In genomic region chr20:24892522-24892921, GRCh38 we compare ENCODE assay signal across 27 cellular contexts. TPM values are rescaled to one million over a fixed set of nuclear protein-coding genes. Genes with fewer than 3 reads are reported as not detected.
"Had no signal": no experiment of that assay in that cellular context is flagged by ENCODE, and none has a peak within 500 bp of the region (broad histone marks: within the 10 kb centered on the region; RNA-seq: fewer than 3 reads in every experiment).

No MANE protein-coding gene starts in this region.

- H3K9me3 Mint-ChIP-seq: activated naive CD8-positive, alpha-beta T cell treated with anti-CD3 and anti-CD28 coated beads, Interleukin-2, amount 50 U/mL, for 24 hours; activated T-cell treated with anti-CD3 and anti-CD28 coated beads, Interleukin-2, amount 50 U/mL, for 72 hours; stimulated activated memory B cell treated with anti-CD40 and anti-IgM and Interleukin-4, amounts not matched to agents 10 μg/mL and 1 μg/mL and 100 μg/mL, for 72 hours had no signal

- DNase-seq: activated CD4-positive, alpha-beta T cell treated with anti-CD3 and anti-CD28 coated beads for 36 hours; activated CD4-positive, alpha-beta T cell treated with anti-CD3 and anti-CD28 coated beads, Interleukin-2, amount 50 U/mL, for 4 hours; activated gamma-delta T cell; activated naive CD4-positive, alpha-beta T cell treated with anti-CD3 and anti-CD28 coated beads, Interleukin-2, amount 50 U/mL, for 16 hours; activated naive CD8-positive, alpha-beta T cell treated with anti-CD3 and anti-CD28 coated beads, Interleukin-2, amount 50 U/mL, for 24 hours; activated T-cell treated with anti-CD3 and anti-CD28 coated beads, Interleukin-2, amount 50 U/mL, for 72 hours; dermis blood vessel endothelial cell; effector CD8-positive, alpha-beta T cell; erythroblast; foreskin keratinocyte; left ventricle myocardium superior; midbrain; right lobe of liver; small intestine; stimulated activated CD4-positive, alpha-beta T cell treated with anti-CD3 and anti-CD28 coated beads, Interleukin-2, amount 100 ng/mL, for 24 hours; stomach; T-helper 1 cell had no signal

- H3K27me3 Mint-ChIP-seq: activated CD4-positive, alpha-beta T cell treated with anti-CD3 and anti-CD28 coated beads for 36 hours; activated naive CD8-positive, alpha-beta T cell treated with anti-CD3 and anti-CD28 coated beads, Interleukin-2, amount 50 U/mL, for 24 hours; brain had no signal

- H3K27me3 ChIP-seq: foreskin keratinocyte, right lobe of liver, stomach, suprapubic skin, tibial nerve had no signal

- H3K27ac ChIP-seq: foreskin keratinocyte, right lobe of liver, stomach, suprapubic skin, tibial nerve had no signal

- H3K9me3 ChIP-seq: right lobe of liver, stomach, suprapubic skin had no signal

- ATAC-seq: activated CD4-positive, alpha-beta T cell treated with anti-CD3 and anti-CD28 coated beads for 36 hours; activated naive CD8-positive, alpha-beta T cell treated with anti-CD3 and anti-CD28 coated beads, Interleukin-2, amount 50 U/mL, for 24 hours; activated T-cell treated with anti-CD3 and anti-CD28 coated beads, Interleukin-2, amount 50 U/mL, for 72 hours; foreskin keratinocyte; left ventricle myocardium superior; stimulated activated memory B cell treated with anti-CD40 and anti-IgM and Interleukin-4, amounts not matched to agents 10 μg/mL and 1 μg/mL and 100 μg/mL, for 72 hours; WTC11 had no signal

- H3K4me1 ChIP-seq: foreskin keratinocyte, right lobe of liver, stomach, suprapubic skin, tibial nerve had no signal

- H3K36me3 ChIP-seq: right lobe of liver, stomach, suprapubic skin, tibial nerve had no signal

- H3K36me3 Mint-ChIP-seq: brain; stimulated activated memory B cell treated with anti-CD40 and anti-IgM and Interleukin-4, amounts not matched to agents 10 μg/mL and 1 μg/mL and 100 μg/mL, for 72 hours had no signal

- H3K27ac Mint-ChIP-seq: activated CD4-positive, alpha-beta T cell treated with anti-CD3 and anti-CD28 coated beads for 36 hours; activated naive CD8-positive, alpha-beta T cell treated with anti-CD3 and anti-CD28 coated beads, Interleukin-2, amount 50 U/mL, for 24 hours; activated T-cell treated with anti-CD3 and anti-CD28 coated beads, Interleukin-2, amount 50 U/mL, for 72 hours; brain; nephron; stimulated activated memory B cell treated with anti-CD40 and anti-IgM and Interleukin-4, amounts not matched to agents 10 μg/mL and 1 μg/mL and 100 μg/mL, for 72 hours; WTC11 had no signal

- H3K4me3 Mint-ChIP-seq: activated CD4-positive, alpha-beta T cell treated with anti-CD3 and anti-CD28 coated beads for 36 hours; activated naive CD8-positive, alpha-beta T cell treated with anti-CD3 and anti-CD28 coated beads, Interleukin-2, amount 50 U/mL, for 24 hours; activated T-cell treated with anti-CD3 and anti-CD28 coated beads, Interleukin-2, amount 50 U/mL, for 72 hours; brain; nephron; stimulated activated memory B cell treated with anti-CD40 and anti-IgM and Interleukin-4, amounts not matched to agents 10 μg/mL and 1 μg/mL and 100 μg/mL, for 72 hours; WTC11 had no signal

- FAIRE-seq: small intestine, TTC549, urothelium cell line had no signal

- H3K4me3 ChIP-seq: right lobe of liver, stomach, suprapubic skin, tibial nerve had no signal

- H3K4me1 Mint-ChIP-seq: activated CD4-positive, alpha-beta T cell treated with anti-CD3 and anti-CD28 coated beads for 36 hours; activated naive CD8-positive, alpha-beta T cell treated with anti-CD3 and anti-CD28 coated beads, Interleukin-2, amount 50 U/mL, for 24 hours; brain; nephron; stimulated activated memory B cell treated with anti-CD40 and anti-IgM and Interleukin-4, amounts not matched to agents 10 μg/mL and 1 μg/mL and 100 μg/mL, for 72 hours had no signal

RNA-seq across cellular contexts. Expression of gene CST7, which starts 56.5 kb away (rescaled TPM):
- total RNA-seq: chondrocyte, dermis blood vessel endothelial cell, foreskin keratinocyte, glomerular endothelial cell, WTC11 had no signal
- polyA plus RNA-seq: foreskin keratinocyte had no signal
